ENCODE assay signal across 13 cellular contexts in genomic region chr9:78539904-78540303, GRCh38.
DNase-seq lines count a peak whose midpoint lies in the region; ATAC-seq, FAIRE-seq and TF ChIP-seq lines count a peak whose summit lies in the region.
"Had no signal": no experiment of that assay in that cellular context is flagged by ENCODE, and none has a peak within 500 bp of the region (broad histone marks: within the 10 kb centered on the region; RNA-seq: fewer than 3 reads in every experiment).

No MANE protein-coding gene starts in this region.

- no peaks in the 10 kb centered on the region for H3K9me3 Mint-ChIP-seq in activated T-helper 17 cell treated with anti-CD3 and anti-CD28 coated beads, Interleukin-2, amount 50 U/mL, for 72 hours
- H3K9me3 Mint-ChIP-seq in activated CD8-positive, alpha-beta memory T cell treated with anti-CD3 and anti-CD28 coated beads, Interleukin-2, amount 10 ng/mL, durations not matched to agents 7 days and 5 days (ENCODE audit: low read depth), result no peaks in the 10 kb centered on the region

- TF ChIP-seq CTCF in lower leg skin (IDR thresholded peaks at IDR 0.05), result no peak

- no peak overlapping the region for H3K4me3 Mint-ChIP-seq in activated T-helper 17 cell treated with anti-CD3 and anti-CD28 coated beads, Interleukin-2, amount 50 U/mL, for 72 hours
- no peak overlapping the region for H3K4me3 Mint-ChIP-seq in activated CD8-positive, alpha-beta memory T cell treated with anti-CD3 and anti-CD28 coated beads, Interleukin-2, amount 10 ng/mL, durations not matched to agents 7 days and 5 days

- ATAC-seq in activated T-helper 17 cell treated with anti-CD3 and anti-CD28 coated beads, Interleukin-2, amount 50 U/mL, for 72 hours (replicated peaks), result no peak
- ATAC-seq in activated CD8-positive, alpha-beta memory T cell treated with anti-CD3 and anti-CD28 coated beads, Interleukin-2, amount 10 ng/mL, durations not matched to agents 7 days and 5 days, result no peak
- ATAC-seq: left colon had no signal

- no peak overlapping the region for H3K4me3 ChIP-seq in lower leg skin (ENCODE audit: low read depth, poor library complexity, severe bottlenecking)
- H3K4me3 ChIP-seq: BLaER1 treated with 17β-estradiol and CSF1 and Interleukin-3, amounts not matched to agents 10 nM and 100 nM had no signal

- FAIRE-seq in islet of Langerhans (lab: Jason Lieb, UNC), result peak; percentile 70

- DNase-seq in AG08396 (ENCODE audit: low spot score) (peak; percentile 38), HT-29 (ENCODE audit: low spot score) (peak; percentile 48), SW480 (ENCODE audit: low spot score) (peak; percentile 18), lower leg skin (ENCODE audit: low spot score in 2 of 2) (no peak)
- DNase-seq in activated CD8-positive, alpha-beta memory T cell treated with anti-CD3 and anti-CD28 coated beads, Interleukin-2, amount 10 ng/mL, durations not matched to agents 7 days and 5 days, result no peak
- DNase-seq in activated CD4-positive, CD25-positive, alpha-beta regulatory T cell treated with anti-CD3 and anti-CD28 coated beads, Interleukin-2, amount 50 U/mL, for 72 hours, result no peak
- DNase-seq: amniotic stem cell, left colon, NCI-H345, nucleus accumbens had no signal

- WGBS in lower leg skin, 2 donors, result 53 to 59% methylated on average over 2 of the region's 2 CpGs

- CTCF ChIA-PET in activated CD8-positive, alpha-beta memory T cell treated with anti-CD3 and anti-CD28 coated beads, Interleukin-2, amount 10 ng/mL, durations not matched to agents 7 days and 5 days (lab: Charles Lee), result no interaction called here

- no peak overlapping the region for H3K27ac Mint-ChIP-seq in activated T-helper 17 cell treated with anti-CD3 and anti-CD28 coated beads, Interleukin-2, amount 50 U/mL, for 72 hours
- no peak overlapping the region for H3K27ac Mint-ChIP-seq in activated CD8-positive, alpha-beta memory T cell treated with anti-CD3 and anti-CD28 coated beads, Interleukin-2, amount 10 ng/mL, durations not matched to agents 7 days and 5 days

- no peak for TF ChIP-seq POLR2A in lower leg skin (IDR thresholded peaks at IDR 0.05)

- no peaks in the 10 kb centered on the region for H3K4me1 Mint-ChIP-seq in activated T-helper 17 cell treated with anti-CD3 and anti-CD28 coated beads, Interleukin-2, amount 50 U/mL, for 72 hours
- H3K4me1 Mint-ChIP-seq in activated CD8-positive, alpha-beta memory T cell treated with anti-CD3 and anti-CD28 coated beads, Interleukin-2, amount 10 ng/mL, durations not matched to agents 7 days and 5 days, result no peaks in the 10 kb centered on the region

- H3K27me3 Mint-ChIP-seq in activated T-helper 17 cell treated with anti-CD3 and anti-CD28 coated beads, Interleukin-2, amount 50 U/mL, for 72 hours, result no peaks in the 10 kb centered on the region
- H3K27me3 Mint-ChIP-seq in activated CD8-positive, alpha-beta memory T cell treated with anti-CD3 and anti-CD28 coated beads, Interleukin-2, amount 10 ng/mL, durations not matched to agents 7 days and 5 days, result no peaks in the 10 kb centered on the region

- H3K36me3 Mint-ChIP-seq in activated T-helper 17 cell treated with anti-CD3 and anti-CD28 coated beads, Interleukin-2, amount 50 U/mL, for 72 hours (ENCODE audit: low read depth), result no peaks in the 10 kb centered on the region
- no peaks in the 10 kb centered on the region for H3K36me3 Mint-ChIP-seq in activated CD8-positive, alpha-beta memory T cell treated with anti-CD3 and anti-CD28 coated beads, Interleukin-2, amount 10 ng/mL, durations not matched to agents 7 days and 5 days

- intact Hi-C loops in lower leg skin (cut with DNase I; ENCODE audit: low total_unique reads), result no loop called here

Comparison
In these comparisons a context has a peak if more than half of its experiments do, and no peak if none do; other contexts are left out.
1. DNase-seq: peak in AG08396 (single experiment), HT-29 (single experiment) and SW480 (single experiment); none in lower leg skin (0 of 2), activated CD8-positive, alpha-beta memory T cell treated with anti-CD3 and anti-CD28 coated beads, Interleukin-2, amount 10 ng/mL, durations not matched to agents 7 days and 5 days (single experiment) and activated CD4-positive, CD25-positive, alpha-beta regulatory T cell treated with anti-CD3 and anti-CD28 coated beads, Interleukin-2, amount 50 U/mL, for 72 hours (single experiment).